Comparison of ENCODE assay signal across 9 cellular contexts in the genomic region with DNA sequence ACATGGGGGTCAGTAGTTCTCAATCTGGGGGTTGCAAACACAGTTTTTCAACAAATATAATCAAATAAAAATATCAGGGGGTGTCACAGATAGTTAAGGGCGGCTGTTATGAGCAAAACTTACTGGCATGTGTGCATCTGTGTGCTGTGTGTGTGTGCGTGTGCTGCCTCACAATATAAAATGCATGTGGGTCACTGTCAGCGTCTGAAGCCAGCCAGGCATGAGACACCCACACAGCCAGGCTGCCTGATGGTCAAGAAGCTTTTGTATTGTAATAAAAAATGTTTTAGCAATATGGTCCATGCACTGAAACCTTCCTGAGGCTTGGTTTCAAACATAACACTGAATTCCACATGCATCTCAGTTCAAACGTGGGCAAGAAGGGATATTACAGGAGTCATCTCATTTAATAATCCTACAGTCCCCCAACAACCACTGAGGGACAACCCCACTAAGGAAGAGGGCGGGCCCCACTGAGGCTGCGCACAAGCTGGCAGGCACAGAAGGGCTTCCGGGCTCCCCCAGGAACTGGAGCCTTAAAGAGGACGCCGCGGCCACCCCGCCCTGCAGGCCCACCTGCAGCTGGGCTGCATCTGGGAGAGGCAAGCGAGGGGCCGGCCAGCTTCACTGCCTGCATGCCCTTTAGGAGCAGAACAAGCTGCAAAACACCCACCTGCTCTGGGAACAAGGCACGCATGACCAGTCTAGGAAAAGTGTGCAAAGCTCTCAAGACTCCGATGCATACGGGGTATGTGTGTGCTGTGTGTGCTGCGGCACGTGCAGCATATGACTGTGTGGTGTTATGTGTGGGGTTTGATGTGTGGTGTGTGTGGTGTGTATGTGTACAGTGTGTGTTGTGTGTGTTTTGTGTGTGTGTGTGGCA. TPM values are rescaled to one million over a fixed set of nuclear protein-coding genes. Genes with fewer than 3 reads are reported as not detected.
A peak's percentile ranks its signal among the peaks of the same experiment; 100 is the strongest.
DNase-seq lines count a peak whose midpoint lies in the region; ATAC-seq and TF ChIP-seq lines count a peak whose summit lies in the region.
"Had no signal": no experiment of that assay in that cellular context is flagged by ENCODE, and none has a peak within 500 bp of the region (broad histone marks: within the 10 kb centered on the region; RNA-seq: fewer than 3 reads in every experiment).

No MANE protein-coding gene starts in this region.

- H3K4me3 ChIP-seq in upper lobe of right lung (peak overlapping the region; percentile 27), smooth muscle cell (no peak overlapping the region)
- H3K4me3 ChIP-seq: K562 had no signal

- intact Hi-C loops in activated CD8-positive, alpha-beta T cell treated with anti-CD3 and anti-CD28 coated beads for 36 hours (cut with micrococcal nuclease), result no loop called here
- intact Hi-C loops in upper lobe of right lung (cut with DNase I), result no loop called here

- H3K4me2 ChIP-seq in smooth muscle cell, result no peak overlapping the region

- no peak overlapping the region for H2AFZ ChIP-seq in smooth muscle cell (ENCODE audit: low read depth)

- H3K36me3 ChIP-seq in upper lobe of right lung, result no peaks in the 10 kb centered on the region
- H3K36me3 ChIP-seq in smooth muscle cell (ENCODE audit: low read depth), result no peaks in the 10 kb centered on the region

- H3K27ac ChIP-seq in layer of hippocampus (ENCODE audit: low read depth, low read length), result peak overlapping the region; percentile 13
- no peak overlapping the region for H3K27ac ChIP-seq in upper lobe of right lung
- H3K27ac ChIP-seq in smooth muscle cell (ENCODE audit: low read depth), result no peak overlapping the region

- H3K27me3 ChIP-seq in layer of hippocampus (ENCODE audit: control insufficient read depth, insufficient read depth, low read length) (no peaks in the 10 kb centered on the region), upper lobe of right lung (no peaks in the 10 kb centered on the region), smooth muscle cell (ENCODE audit: low read depth) (no peaks in the 10 kb centered on the region)

- H3K4me1 ChIP-seq in upper lobe of right lung (no peaks in the 10 kb centered on the region), smooth muscle cell (ENCODE audit: low read depth) (no peaks in the 10 kb centered on the region)

- H3K9me3 Mint-ChIP-seq in activated CD8-positive, alpha-beta T cell treated with anti-CD3 and anti-CD28 coated beads for 36 hours, result peaks cover 7% of the 10 kb centered on the region

- ATAC-seq in GM19324 (IDR thresholded peaks at IDR 0.05; ENCODE audit: low FRiP score, unreplicated experiment) (peak; percentile 59), HG03139 (IDR thresholded peaks at IDR 0.05; ENCODE audit: unreplicated experiment) (peak; percentile 76), upper lobe of right lung (peak; percentile 76)
- ATAC-seq in activated CD8-positive, alpha-beta T cell treated with anti-CD3 and anti-CD28 coated beads for 36 hours, result peak; percentile 75
- ATAC-seq: K562 had no signal

- no peaks in the 10 kb centered on the region for H4K20me1 ChIP-seq in smooth muscle cell (ENCODE audit: low read depth)

- H3K9ac ChIP-seq in smooth muscle cell (ENCODE audit: low read depth), result no peak overlapping the region

- CTCF ChIA-PET in activated CD8-positive, alpha-beta T cell treated with anti-CD3 and anti-CD28 coated beads for 36 hours (lab: Charles Lee), result interaction anchor here (0.9 to 6.9 kb wide), 4 partner anchors 10 to 65 kb away, joined by 3 to 44 read pairs (median 5); no protein-coding TSS in a partner anchor

- peaks cover 62% of the 10 kb centered on the region for H3K36me3 Mint-ChIP-seq in activated CD8-positive, alpha-beta T cell treated with anti-CD3 and anti-CD28 coated beads for 36 hours (ENCODE audit: low read depth)

- WGBS in smooth muscle cell (ENCODE audit: low lambda C conversion rate), result 89% methylated on average over 18 of the region's 18 CpGs

- H3K79me2 ChIP-seq in smooth muscle cell (ENCODE audit: low read depth), result no peaks in the 10 kb centered on the region

- H3K4me1 Mint-ChIP-seq in activated CD8-positive, alpha-beta T cell treated with anti-CD3 and anti-CD28 coated beads for 36 hours (ENCODE audit: low read depth), result peaks cover 86% of the 10 kb centered on the region

- H3K4me3 Mint-ChIP-seq in activated CD8-positive, alpha-beta T cell treated with anti-CD3 and anti-CD28 coated beads for 36 hours, result peak overlapping the region; percentile 86

- H3F3A ChIP-seq in smooth muscle cell (ENCODE audit: low read depth), result no peaks in the 10 kb centered on the region

- peak; percentile 91 for DNase-seq in activated CD8-positive, alpha-beta T cell treated with anti-CD3 and anti-CD28 coated beads for 36 hours
- DNase-seq in upper lobe of right lung, result no peak
- no peak for DNase-seq in smooth muscle cell (lab: John Stamatoyannopoulos, UW; ENCODE audit: unreplicated experiment)
- DNase-seq in NK-92 (lab: John Stamatoyannopoulos, UW; ENCODE audit: unreplicated experiment), result no peak
- DNase-seq in NCI-H524 treated with DMSO at 0.1 percent for 48 hours (lab: John Stamatoyannopoulos, UW), result no peak

- peak overlapping the region; percentile 93 for H3K27ac Mint-ChIP-seq in activated CD8-positive, alpha-beta T cell treated with anti-CD3 and anti-CD28 coated beads for 36 hours

- TF ChIP-seq CTCF in activated CD8-positive, alpha-beta T cell treated with anti-CD3 and anti-CD28 coated beads for 36 hours (IDR thresholded peaks at IDR 0.05), result no peak
- TF ChIP-seq CTCF in upper lobe of right lung (IDR thresholded peaks at IDR 0.05) (no peak), smooth muscle cell (IDR thresholded peaks at IDR 0.05; ENCODE audit: borderline replicate concordance, insufficient read depth, poor library complexity, severe bottlenecking) (no peak)

- H3K9me3 ChIP-seq in upper lobe of right lung, result no peaks in the 10 kb centered on the region
- no peaks in the 10 kb centered on the region for H3K9me3 ChIP-seq in smooth muscle cell (replicated peaks; ENCODE audit: low read depth)

- H3K27me3 Mint-ChIP-seq in activated CD8-positive, alpha-beta T cell treated with anti-CD3 and anti-CD28 coated beads for 36 hours, result peaks cover 3% of the 10 kb centered on the region

- POLR2A ChIA-PET in activated CD8-positive, alpha-beta T cell treated with anti-CD3 and anti-CD28 coated beads for 36 hours (lab: Charles Lee), result interaction anchor here (0.7 to 3.0 kb wide), 12 partner anchors 12 to 73 kb away, joined by 3 to 15 read pairs (median 4); no protein-coding TSS in a partner anchor

RNA-seq across cellular contexts. Expression of a gene that starts 14.1 kb away (rescaled TPM):
- 100 to 1,000 TPM; 290 to 317 TPM for total RNA-seq in activated CD8-positive, alpha-beta T cell treated with anti-CD3 and anti-CD28 coated beads for 36 hours
- total RNA-seq in upper lobe of right lung, result 46.2 TPM
- total RNA-seq in smooth muscle cell, result 2.4 and 2.7 TPM in 2 replicates
- polyA plus RNA-seq in smooth muscle cell, result 0.63 and 3.4 TPM in 2 replicates

Comparison
In these comparisons a context has a peak if more than half of its experiments do, and no peak if none do; other contexts are left out.
1. RNA of a gene that starts 14.1 kb away (total RNA-seq): 290 to 317 TPM in activated CD8-positive, alpha-beta T cell treated with anti-CD3 and anti-CD28 coated beads for 36 hours and 46.2 TPM in upper lobe of right lung (single experiment); 2.4 to 2.7 TPM in smooth muscle cell; every median in the first group is over 10 times any median in the second.
2. Peak in every context shown above with its lines, with median percentiles within 50 percentile points of each other: ATAC-seq.